ENCODE assay signal across 1 cellular context in genomic region chr15:60493166-60493565, GRCh38.
TF ChIP-seq lines count a peak whose summit lies in the region.

No MANE protein-coding gene starts in this region.

TF ChIP-seq in HepG2, 621 proteins besides CTCF, POLR2A, EP300 and RAD21 (continued from another document and continues in another):
- TF ChIP-seq TFE3 (CRISPR knock-in tag; IDR thresholded peaks at IDR 0.05), result no peak
- TF ChIP-seq DPF2 (CRISPR knock-in tag; IDR thresholded peaks at IDR 0.05; ENCODE audit: borderline replicate concordance, low read depth), result 0 out of 2 replicates have a peak, but pooled peaks have one; percentile 48
- TF ChIP-seq LBX2 (CRISPR knock-in tag; IDR thresholded peaks at IDR 0.05; ENCODE audit: borderline replicate concordance), result no peak
- TF ChIP-seq ARID5B (CRISPR knock-in tag; IDR thresholded peaks at IDR 0.05), result peak; percentile 64; the same call in 1 of the 2 replicates
- TF ChIP-seq KDM3A (CRISPR knock-in tag; IDR thresholded peaks at IDR 0.05; ENCODE audit: low read depth), result no peak
- no peak for TF ChIP-seq THYN1 (CRISPR knock-in tag; IDR thresholded peaks at IDR 0.05; ENCODE audit: borderline replicate concordance, low read depth)
- no peak for TF ChIP-seq ZNF557 (CRISPR knock-in tag; IDR thresholded peaks at IDR 0.05)
- no peak for TF ChIP-seq HOXA5 (CRISPR knock-in tag; IDR thresholded peaks at IDR 0.05)
- no peak for TF ChIP-seq ZNF747 (CRISPR knock-in tag; IDR thresholded peaks at IDR 0.05; ENCODE audit: borderline replicate concordance)
- TF ChIP-seq ZNF331 (CRISPR knock-in tag; IDR thresholded peaks at IDR 0.05), result no peak
- TF ChIP-seq ZNF609 (CRISPR knock-in tag; IDR thresholded peaks at IDR 0.05; ENCODE audit: borderline replicate concordance), result no peak
- no peak for TF ChIP-seq SKIL (CRISPR knock-in tag; IDR thresholded peaks at IDR 0.05; ENCODE audit: borderline replicate concordance)
- TF ChIP-seq FOSL1 (CRISPR knock-in tag; IDR thresholded peaks at IDR 0.05; ENCODE audit: borderline replicate concordance), result no peak
- TF ChIP-seq ZNF264 (CRISPR knock-in tag; IDR thresholded peaks at IDR 0.05), result no peak
- TF ChIP-seq KLF16 (CRISPR knock-in tag; IDR thresholded peaks at IDR 0.05), result no peak
- no peak for TF ChIP-seq NFIC (IDR thresholded peaks at IDR 0.05; ENCODE audit: low read length)
- TF ChIP-seq KMT2B (CRISPR knock-in tag; IDR thresholded peaks at IDR 0.05), result no peak
- no peak for TF ChIP-seq ZNF550 (CRISPR knock-in tag; IDR thresholded peaks at IDR 0.05; ENCODE audit: borderline replicate concordance)
- no peak for TF ChIP-seq ZNF589 (CRISPR knock-in tag; conservative IDR thresholded peaks at IDR 0.05)
- TF ChIP-seq PLRG1 (conservative IDR thresholded peaks at IDR 0.05), result no peak
- TF ChIP-seq ARNT (IDR thresholded peaks at IDR 0.05), result no peak
- TF ChIP-seq FOXP1 (IDR thresholded peaks at IDR 0.05), result no peak
- peak; percentile 56; the same call in 1 of the 2 replicates for TF ChIP-seq FOXP1 (CRISPR knock-in tag; IDR thresholded peaks at IDR 0.05)
- TF ChIP-seq FOXM1 (CRISPR knock-in tag; IDR thresholded peaks at IDR 0.05), result no peak
- peak; percentile 38; the same call in 1 of the 2 replicates for TF ChIP-seq ZNF205 (CRISPR knock-in tag; IDR thresholded peaks at IDR 0.05)
- no peak for TF ChIP-seq TP53 (CRISPR knock-in tag; conservative IDR thresholded peaks at IDR 0.05)
- no peak for TF ChIP-seq ZNF430 (CRISPR knock-in tag; IDR thresholded peaks at IDR 0.05)
- TF ChIP-seq SP5 (CRISPR knock-in tag; IDR thresholded peaks at IDR 0.05; ENCODE audit: borderline replicate concordance, low read depth), result no peak
- no peak for TF ChIP-seq MIER2 (CRISPR knock-in tag; IDR thresholded peaks at IDR 0.05)
- no peak for TF ChIP-seq SYNCRIP (IDR thresholded peaks at IDR 0.05; ENCODE audit: insufficient read depth, low read depth, low read length)
- TF ChIP-seq ZNF180 (CRISPR knock-in tag; IDR thresholded peaks at IDR 0.05; ENCODE audit: borderline replicate concordance, low read depth), result no peak
- no peak for TF ChIP-seq REST (IDR thresholded peaks at IDR 0.05; ENCODE audit: borderline replicate concordance in 1 of 2, low read depth in 1 of 2, low read length in 2 of 2)
- TF ChIP-seq PITX1 (CRISPR knock-in tag; IDR thresholded peaks at IDR 0.05), result no peak
- no peak for TF ChIP-seq E2F2 (CRISPR knock-in tag; IDR thresholded peaks at IDR 0.05; ENCODE audit: borderline replicate concordance)
- TF ChIP-seq SNAI1 (CRISPR knock-in tag; IDR thresholded peaks at IDR 0.05; ENCODE audit: borderline replicate concordance), result no peak
- no peak for TF ChIP-seq ZNF414 (CRISPR knock-in tag; IDR thresholded peaks at IDR 0.05)
- peak; percentile 99 for TF ChIP-seq LCORL (IDR thresholded peaks at IDR 0.05)
- TF ChIP-seq LCORL (CRISPR knock-in tag; IDR thresholded peaks at IDR 0.05), result peak; percentile 82
